1 cellular context compared by ENCODE assay signal in the genomic region with DNA sequence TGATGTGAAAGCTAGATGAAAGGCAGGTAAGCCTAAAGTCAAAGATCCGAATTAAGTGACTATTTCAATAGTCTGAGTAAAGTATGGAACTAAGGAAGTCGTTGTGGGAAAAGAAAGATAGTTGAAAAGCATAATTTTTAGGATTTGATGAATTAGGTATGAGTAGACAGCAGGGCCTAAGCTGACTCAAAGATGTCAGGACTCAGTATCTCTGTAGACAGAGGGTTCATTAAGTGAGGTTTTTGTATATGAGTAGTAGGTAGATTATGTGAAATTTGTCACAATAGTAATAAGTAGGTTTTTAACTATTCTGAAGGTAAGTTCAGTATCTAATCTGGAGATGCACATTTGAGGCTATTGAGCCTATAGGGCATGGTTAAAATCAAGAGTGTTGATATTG.
TF ChIP-seq lines count a peak whose summit lies in the region.

No MANE protein-coding gene starts in this region.

TF ChIP-seq in SK-N-SH, 30 proteins besides CTCF, POLR2A, EP300 and RAD21 (continued from another document):
- peak; percentile 62; the same call in 1 of the 2 replicates for TF ChIP-seq TCF12 (IDR thresholded peaks at IDR 0.05)
- no peak for TF ChIP-seq FOXM1 (IDR thresholded peaks at IDR 0.05; ENCODE audit: low read depth)
- peak; percentile 83 for TF ChIP-seq FOSL2 (IDR thresholded peaks at IDR 0.05; ENCODE audit: borderline replicate concordance, low read depth)
- no peak for TF ChIP-seq REST (IDR thresholded peaks at IDR 0.05; ENCODE audit: low read depth, low read length)
- peak; percentile 57 for TF ChIP-seq JUND (IDR thresholded peaks at IDR 0.05)
- no peak for TF ChIP-seq RFX5 (IDR thresholded peaks at IDR 0.05; ENCODE audit: low read length)
- TF ChIP-seq NRF1 (IDR thresholded peaks at IDR 0.05; ENCODE audit: low read depth, low read length), result no peak
- TF ChIP-seq SIN3A (IDR thresholded peaks at IDR 0.05; ENCODE audit: borderline replicate concordance, low read depth, low read length), result no peak
- TF ChIP-seq, protein P1, sequence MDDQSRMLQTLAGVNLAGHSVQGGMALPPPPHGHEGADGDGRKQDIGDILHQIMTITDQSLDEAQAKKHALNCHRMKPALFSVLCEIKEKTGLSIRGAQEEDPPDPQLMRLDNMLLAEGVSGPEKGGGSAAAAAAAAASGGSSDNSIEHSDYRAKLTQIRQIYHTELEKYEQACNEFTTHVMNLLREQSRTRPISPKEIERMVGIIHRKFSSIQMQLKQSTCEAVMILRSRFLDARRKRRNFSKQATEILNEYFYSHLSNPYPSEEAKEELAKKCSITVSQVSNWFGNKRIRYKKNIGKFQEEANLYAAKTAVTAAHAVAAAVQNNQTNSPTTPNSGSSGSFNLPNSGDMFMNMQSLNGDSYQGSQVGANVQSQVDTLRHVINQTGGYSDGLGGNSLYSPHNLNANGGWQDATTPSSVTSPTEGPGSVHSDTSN (IDR thresholded peaks at IDR 0.05), result peak; percentile 79
- TF ChIP-seq, protein P2, sequence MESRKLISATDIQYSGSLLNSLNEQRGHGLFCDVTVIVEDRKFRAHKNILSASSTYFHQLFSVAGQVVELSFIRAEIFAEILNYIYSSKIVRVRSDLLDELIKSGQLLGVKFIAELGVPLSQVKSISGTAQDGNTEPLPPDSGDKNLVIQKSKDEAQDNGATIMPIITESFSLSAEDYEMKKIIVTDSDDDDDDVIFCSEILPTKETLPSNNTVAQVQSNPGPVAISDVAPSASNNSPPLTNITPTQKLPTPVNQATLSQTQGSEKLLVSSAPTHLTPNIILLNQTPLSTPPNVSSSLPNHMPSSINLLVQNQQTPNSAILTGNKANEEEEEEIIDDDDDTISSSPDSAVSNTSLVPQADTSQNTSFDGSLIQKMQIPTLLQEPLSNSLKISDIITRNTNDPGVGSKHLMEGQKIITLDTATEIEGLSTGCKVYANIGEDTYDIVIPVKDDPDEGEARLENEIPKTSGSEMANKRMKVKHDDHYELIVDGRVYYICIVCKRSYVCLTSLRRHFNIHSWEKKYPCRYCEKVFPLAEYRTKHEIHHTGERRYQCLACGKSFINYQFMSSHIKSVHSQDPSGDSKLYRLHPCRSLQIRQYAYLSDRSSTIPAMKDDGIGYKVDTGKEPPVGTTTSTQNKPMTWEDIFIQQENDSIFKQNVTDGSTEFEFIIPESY (IDR thresholded peaks at IDR 0.05; ENCODE audit: borderline replicate concordance, low read depth), result no peak
- TF ChIP-seq RXRA (IDR thresholded peaks at IDR 0.05; ENCODE audit: borderline replicate concordance, low read depth), result no peak
